Comparison of ENCODE assay signal across 14 cellular contexts in genomic region chr10:132541129-132541528, GRCh38. TPM values are rescaled to one million over a fixed set of nuclear protein-coding genes. Genes with fewer than 3 reads are reported as not detected.
A peak's percentile ranks its signal among the peaks of the same experiment; 100 is the strongest.
DNase-seq lines count a peak whose midpoint lies in the region; ATAC-seq and TF ChIP-seq lines count a peak whose summit lies in the region.
"Had no signal": no experiment of that assay in that cellular context is flagged by ENCODE, and none has a peak within 500 bp of the region (broad histone marks: within the 10 kb centered on the region; RNA-seq: fewer than 3 reads in every experiment).

No MANE protein-coding gene starts in this region.

- peaks cover 5 to 8% of the 10 kb centered on the region in 2 donors for H3K36me3 Mint-ChIP-seq in activated naive CD4-positive, alpha-beta T cell treated with anti-CD3 and anti-CD28 coated beads, Interleukin-2, amount 50 U/mL, for 72 hours
- H3K36me3 Mint-ChIP-seq in naive B cell, result no peaks in the 10 kb centered on the region

- no peak for TF ChIP-seq CTCF in heart left ventricle (IDR thresholded peaks at IDR 0.05)
- no peak for TF ChIP-seq CTCF in upper lobe of left lung (IDR thresholded peaks at IDR 0.05)

- H3K27ac Mint-ChIP-seq in activated naive CD4-positive, alpha-beta T cell treated with anti-CD3 and anti-CD28 coated beads, Interleukin-2, amount 50 U/mL, for 72 hours, result peak overlapping the region; percentile 22 to 32
- H3K27ac Mint-ChIP-seq in naive B cell, result peak overlapping the region in 5 of 6 donors; percentile 57 to 97 (median 72)
- H3K27ac Mint-ChIP-seq: endodermal cell had no signal

- TF ChIP-seq POLR2A in heart left ventricle (IDR thresholded peaks at IDR 0.05) (no peak), upper lobe of left lung (IDR thresholded peaks at IDR 0.05) (no peak)

- intact Hi-C loops in heart left ventricle (cut with DNase I), result loop anchor here in 5 of 10 donors (2.0 to 5.0 kb wide), 3 partner anchors 36 to 82 kb away; no protein-coding TSS in a partner anchor
- intact Hi-C loops in cardiac septum (cut with DNase I), result no loop called here

- H3K36me3 ChIP-seq in heart left ventricle (no peaks in the 10 kb centered on the region), upper lobe of left lung (no peaks in the 10 kb centered on the region)

- H3K27ac ChIP-seq in heart left ventricle (peak overlapping the region in 5 of 12 donors; percentile 10 to 94 (median 91)), upper lobe of left lung (peak overlapping the region in 3 of 4 donors; percentile 19 to 93 (median 87))

- H3K4me3 ChIP-seq in heart left ventricle, result peak overlapping the region in 2 of 12 donors; percentile 88 to 94
- H3K4me3 ChIP-seq in upper lobe of left lung, result no peak overlapping the region
- H3K4me3 ChIP-seq: body of pancreas had no signal

- peaks cover 56 to 82% (median 69%) of the 10 kb centered on the region in 3 donors for H3K4me1 Mint-ChIP-seq in naive B cell

- H3K27me3 ChIP-seq in heart left ventricle, result no peaks in the 10 kb centered on the region
- no peaks in the 10 kb centered on the region for H3K27me3 ChIP-seq in upper lobe of left lung
- H3K27me3 ChIP-seq: body of pancreas had no signal

- no peaks in the 10 kb centered on the region for H3K9me3 Mint-ChIP-seq in activated naive CD4-positive, alpha-beta T cell treated with anti-CD3 and anti-CD28 coated beads, Interleukin-2, amount 50 U/mL, for 72 hours
- H3K9me3 Mint-ChIP-seq in naive B cell, result no peaks in the 10 kb centered on the region
- H3K9me3 Mint-ChIP-seq: endodermal cell had no signal

- WGBS in heart left ventricle, 4 donors, result 88 to 93% (median 90%) methylated on average over 11 of the region's 11 CpGs
- 95 to 97% methylated on average over 8 to 11 of the region's 11 CpGs for WGBS in upper lobe of left lung, 2 donors

- no peaks in the 10 kb centered on the region for H3K9me3 ChIP-seq in heart left ventricle
- no peaks in the 10 kb centered on the region for H3K9me3 ChIP-seq in upper lobe of left lung
- H3K9me3 ChIP-seq: body of pancreas had no signal

- no peaks in the 10 kb centered on the region for H3K27me3 Mint-ChIP-seq in naive B cell

- no peak for ATAC-seq in heart left ventricle
- ATAC-seq in activated naive CD4-positive, alpha-beta T cell treated with anti-CD3 and anti-CD28 coated beads, Interleukin-2, amount 50 U/mL, for 72 hours, result no peak
- ATAC-seq in naive B cell (ENCODE audit: low read depth in 2 of 2), result no peak
- ATAC-seq in upper lobe of left lung (ENCODE audit: low FRiP score in 2 of 2), result no peak
- no peak for ATAC-seq in GM21360 (IDR thresholded peaks at IDR 0.05; ENCODE audit: unreplicated experiment)
- ATAC-seq: body of pancreas had no signal

- H3K4me3 Mint-ChIP-seq in naive B cell, result peak overlapping the region; percentile 59 to 98 (median 93)
- H3K4me3 Mint-ChIP-seq: endodermal cell had no signal

- H3K4me1 ChIP-seq in heart left ventricle (peaks cover 0 to 81% (median 69%) of the 10 kb centered on the region in 12 donors), upper lobe of left lung (peaks cover 54 to 80% (median 61%) of the 10 kb centered on the region in 4 donors)

- DNase-seq in heart left ventricle (peak in 4 of 5 donors; percentile 2 to 33 (median 15)), cardiac septum (ENCODE audit: low spot score) (no peak), naive B cell (no peak), upper lobe of left lung (no peak), NCI-H1105 (lab: John Stamatoyannopoulos, UW) (no peak), HUDEP-2 (lab: John Stamatoyannopoulos, UW; ENCODE audit: unreplicated experiment in 76 of 76) (no peak)
- DNase-seq in activated naive CD4-positive, alpha-beta T cell treated with anti-CD3 and anti-CD28 coated beads, Interleukin-2, amount 50 U/mL, for 72 hours (ENCODE audit: low spot score in 2 of 2), result no peak
- DNase-seq: endodermal cell; HCEC 1CT; NCI-H510A; occipital lobe; stimulated activated CD8-positive, alpha-beta memory T cell treated with anti-CD3 and anti-CD28 coated beads, Interleukin-4, amount 100 ng/mL, for 48 hours had no signal

- no peak for TF ChIP-seq EP300 in upper lobe of left lung (IDR thresholded peaks at IDR 0.05)

RNA-seq across cellular contexts. Expression of gene INPP5A, which starts 3.5 kb away (rescaled TPM):
- total RNA-seq in heart left ventricle, result 100 to 1,000 TPM in 6 of 9 donors, 10 to 100 TPM in 3; 78.1 to 179 (median 113) TPM
- 10 to 100 TPM; 38.6 to 60.1 TPM for polyA plus RNA-seq in heart left ventricle
- 121 TPM for total RNA-seq in cardiac septum
- total RNA-seq in activated naive CD4-positive, alpha-beta T cell treated with anti-CD3 and anti-CD28 coated beads, Interleukin-2, amount 50 U/mL, for 72 hours, result 10 to 100 TPM; 10.5 to 14.0 TPM
- polyA plus RNA-seq in naive B cell (ENCODE audit: low read depth in 6 of 6), result 1 to 10 TPM; 1.3 to 6.7 (median 2.1) TPM
- 10 to 100 TPM; 28.6 to 81.7 (median 44.8) TPM for total RNA-seq in upper lobe of left lung

Comparison
In these comparisons a context has a peak if more than half of its experiments do, and no peak if none do; other contexts are left out.
1. DNase-seq: peak in heart left ventricle (4 of 5); none in cardiac septum (single experiment), activated naive CD4-positive, alpha-beta T cell treated with anti-CD3 and anti-CD28 coated beads, Interleukin-2, amount 50 U/mL, for 72 hours (0 of 2), naive B cell (single experiment), upper lobe of left lung (0 of 2), NCI-H1105 (single experiment) and HUDEP-2 (0 of 76).